In genomic region chr7:142323706-142324105, GRCh38 we compare ENCODE assay signal across 9 cellular contexts.
DNase-seq lines count a peak whose midpoint lies in the region; ATAC-seq and TF ChIP-seq lines count a peak whose summit lies in the region.
"Had no signal": no experiment of that assay in that cellular context is flagged by ENCODE, and none has a peak within 500 bp of the region (broad histone marks: within the 10 kb centered on the region; RNA-seq: fewer than 3 reads in every experiment).

No MANE protein-coding gene starts in this region.

- no peak for TF ChIP-seq POLR2A in gastroesophageal sphincter (IDR thresholded peaks at IDR 0.05)

- H3K4me1 Mint-ChIP-seq in endothelial cell (ENCODE audit: unreplicated experiment) = peaks cover 13% of the 10 kb centered on the region

- no peak overlapping the region for H3K9ac ChIP-seq in smooth muscle cell (ENCODE audit: low read depth)

- peak; percentile 91 for TF ChIP-seq CTCF in WERI-Rb-1 (IDR thresholded peaks at IDR 0.05; ENCODE audit: low read depth, low read length)
- TF ChIP-seq CTCF in endothelial cell (IDR thresholded peaks at IDR 0.05; ENCODE audit: unreplicated experiment) = peak; percentile 81
- peak; percentile 27 for TF ChIP-seq CTCF in smooth muscle cell (IDR thresholded peaks at IDR 0.05; ENCODE audit: borderline replicate concordance, insufficient read depth, poor library complexity, severe bottlenecking)
- TF ChIP-seq CTCF in gastroesophageal sphincter (IDR thresholded peaks at IDR 0.05) = peak in 1 of 4 experiments; percentile 27

- peak overlapping the region; percentile 72 for H3K27ac ChIP-seq in WERI-Rb-1
- no peak overlapping the region for H3K27ac ChIP-seq in smooth muscle cell (ENCODE audit: low read depth)
- no peak overlapping the region for H3K27ac ChIP-seq in gastroesophageal sphincter
- H3K27ac ChIP-seq: Peyer's patch had no signal

- H3K4me3 ChIP-seq in WERI-Rb-1 (ENCODE audit: low read depth, low read length) (no peak overlapping the region), smooth muscle cell (no peak overlapping the region), gastroesophageal sphincter (no peak overlapping the region)
- H3K4me3 ChIP-seq: Peyer's patch had no signal

- H3K9me3 ChIP-seq in WERI-Rb-1 (ENCODE audit: severe bottlenecking) (no peaks in the 10 kb centered on the region), smooth muscle cell (replicated peaks; ENCODE audit: low read depth) (no peaks in the 10 kb centered on the region), gastroesophageal sphincter (no peaks in the 10 kb centered on the region)
- H3K9me3 ChIP-seq: Peyer's patch had no signal

- no peak overlapping the region for H2AFZ ChIP-seq in smooth muscle cell (ENCODE audit: low read depth)

- no peak overlapping the region for H3K4me2 ChIP-seq in smooth muscle cell

- TF ChIP-seq EP300 in gastroesophageal sphincter (IDR thresholded peaks at IDR 0.05) = no peak

- H3F3A ChIP-seq in smooth muscle cell (ENCODE audit: low read depth) = no peaks in the 10 kb centered on the region

- no peak overlapping the region for H3K4me3 Mint-ChIP-seq in endothelial cell (ENCODE audit: unreplicated experiment)

- peaks cover 10% of the 10 kb centered on the region for H3K27me3 Mint-ChIP-seq in endothelial cell (ENCODE audit: unreplicated experiment)

- no peaks in the 10 kb centered on the region for H3K36me3 Mint-ChIP-seq in endothelial cell (ENCODE audit: low read depth, unreplicated experiment)

- ATAC-seq in HG02759 (IDR thresholded peaks at IDR 0.05; ENCODE audit: unreplicated experiment) = peak; percentile 62
- ATAC-seq in HG03565 (IDR thresholded peaks at IDR 0.05; ENCODE audit: unreplicated experiment) = no peak
- no peak for ATAC-seq in gastroesophageal sphincter

- H3K27me3 ChIP-seq in WERI-Rb-1 (ENCODE audit: insufficient read depth, low read depth, severe bottlenecking) (no peaks in the 10 kb centered on the region), smooth muscle cell (ENCODE audit: low read depth) (peaks cover 7% of the 10 kb centered on the region), gastroesophageal sphincter (peaks cover 19% of the 10 kb centered on the region)
- H3K27me3 ChIP-seq: Peyer's patch had no signal

- WGBS in smooth muscle cell (ENCODE audit: low lambda C conversion rate) = 38% methylated on average over 3 of the region's 4 CpGs
- 10% methylated on average over 2 of the region's 4 CpGs; no CpG with 5 or more reads in 1 of the 2 donors for WGBS in gastroesophageal sphincter (ENCODE audit: low coverage in 1 of 2), 2 donors

- H3K79me2 ChIP-seq in smooth muscle cell (ENCODE audit: low read depth) = no peaks in the 10 kb centered on the region

- H3K4me1 ChIP-seq in smooth muscle cell (ENCODE audit: low read depth) (no peaks in the 10 kb centered on the region), gastroesophageal sphincter (no peaks in the 10 kb centered on the region)
- H3K4me1 ChIP-seq: Peyer's patch had no signal

- no peaks in the 10 kb centered on the region for H4K20me1 ChIP-seq in smooth muscle cell (ENCODE audit: low read depth)

- H3K36me3 ChIP-seq in WERI-Rb-1 = no peaks in the 10 kb centered on the region
- H3K36me3 ChIP-seq in smooth muscle cell (ENCODE audit: low read depth) = no peaks in the 10 kb centered on the region
- H3K36me3 ChIP-seq in gastroesophageal sphincter = no peaks in the 10 kb centered on the region
- H3K36me3 ChIP-seq: Peyer's patch had no signal

- DNase-seq in EH (ENCODE audit: low read depth) (peak; percentile 6), WERI-Rb-1 (peak; percentile 95), endothelial cell (ENCODE audit: low spot score) (peak; percentile 91), smooth muscle cell (lab: John Stamatoyannopoulos, UW; ENCODE audit: unreplicated experiment) (no peak), NCI-H2107 (lab: John Stamatoyannopoulos, UW) (no peak)

- peak overlapping the region; percentile 78 for H3K27ac Mint-ChIP-seq in endothelial cell (ENCODE audit: unreplicated experiment)

- H3K9me3 Mint-ChIP-seq in endothelial cell (ENCODE audit: unreplicated experiment) = no peaks in the 10 kb centered on the region

Comparison
In these comparisons a context has a peak if more than half of its experiments do, and no peak if none do; other contexts are left out.
1. DNase-seq: peak in EH (single experiment), WERI-Rb-1 (single experiment) and endothelial cell (single experiment); none in smooth muscle cell (single experiment) and NCI-H2107 (single experiment).